ENCODE assay signal across 26 cellular contexts in the genomic region with DNA sequence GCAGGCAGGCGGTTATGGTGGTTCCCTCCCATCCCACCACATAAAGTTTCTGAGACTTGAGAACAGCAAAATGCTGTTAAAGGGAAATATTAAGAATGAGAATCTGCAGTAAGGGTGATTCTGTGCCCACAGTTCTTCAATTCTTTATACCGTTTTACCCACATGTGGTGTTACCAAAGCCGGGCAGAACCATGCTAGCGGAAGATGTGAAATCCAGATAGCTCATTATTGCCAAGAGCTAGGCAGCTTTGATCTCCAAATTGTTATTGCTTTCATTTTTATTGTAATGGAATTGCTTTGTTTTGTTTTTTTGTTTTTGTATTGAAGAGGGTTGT. TPM values are rescaled to one million over a fixed set of nuclear protein-coding genes. Genes with fewer than 3 reads are reported as not detected.
DNase-seq lines count a peak whose midpoint lies in the region; ATAC-seq and TF ChIP-seq lines count a peak whose summit lies in the region.
"Had no signal": no experiment of that assay in that cellular context is flagged by ENCODE, and none has a peak within 500 bp of the region (broad histone marks: within the 10 kb centered on the region; RNA-seq: fewer than 3 reads in every experiment).

No MANE protein-coding gene starts in this region.

- H3K27me3 Mint-ChIP-seq in stimulated activated naive CD8-positive, alpha-beta T cell treated with anti-CD3 and anti-CD28 coated beads, Interleukin-15, amount 100 ng/mL, for 72 hours = no peaks in the 10 kb centered on the region
- no peaks in the 10 kb centered on the region for H3K27me3 Mint-ChIP-seq in central memory CD8-positive, alpha-beta T cell
- H3K27me3 Mint-ChIP-seq in type B pancreatic cell = peaks cover 4% of the 10 kb centered on the region
- H3K27me3 Mint-ChIP-seq: activated B cell treated with CpG ODN at 0.5 μM for 24 hours had no signal

- DNase-seq in activated CD4-positive, alpha-beta T cell treated with anti-CD3 and anti-CD28 coated beads, Interleukin-2, amount 50 U/mL, for 48 hours = peak; percentile 31 to 41
- DNase-seq in activated CD4-positive, alpha-beta T cell treated with anti-CD3 and anti-CD28 coated beads, Interleukin-2, amount 50 U/mL, for 4 hours = no peak
- peak in 1 of 2 donors; percentile 31 for DNase-seq in stimulated activated naive CD8-positive, alpha-beta T cell treated with anti-CD3 and anti-CD28 coated beads, Interleukin-15, amount 100 ng/mL, for 72 hours
- DNase-seq in stimulated activated naive CD8-positive, alpha-beta T cell treated with anti-CD3 and anti-CD28 coated beads, Interleukin-15, Interleukin-2, amounts not matched to agents 100 U/mL and 50 U/mL, for 24 hours = no peak
- DNase-seq in central memory CD8-positive, alpha-beta T cell (ENCODE audit: low spot score in 2 of 2) = no peak
- DNase-seq in type B pancreatic cell (ENCODE audit: extremely low spot score, unreplicated experiment) (no peak), cerebellum (ENCODE audit: low spot score) (no peak), Ammon's horn (ENCODE audit: low spot score) (no peak)
- DNase-seq: activated B cell treated with CpG ODN at 0.5 μM for 24 hours, AML-193, COR-L47, DMS79, head of caudate nucleus, kidney glomerular epithelial cell, lower lobe of right lung, MM.1S, NCI-H1417, NCI-H2081 treated with DMSO at 0.1 percent for 48 hours, NCI-H345, NCI-H774, sigmoid colon, T-helper 9 cell, uterus had no signal

- no peak overlapping the region for H3K27ac Mint-ChIP-seq in stimulated activated naive CD8-positive, alpha-beta T cell treated with anti-CD3 and anti-CD28 coated beads, Interleukin-15, amount 100 ng/mL, for 72 hours
- H3K27ac Mint-ChIP-seq in central memory CD8-positive, alpha-beta T cell (ENCODE audit: low read depth) = peak overlapping the region; percentile 44
- peak overlapping the region; percentile 22 for H3K27ac Mint-ChIP-seq in type B pancreatic cell
- H3K27ac Mint-ChIP-seq: activated B cell treated with CpG ODN at 0.5 μM for 24 hours had no signal

- ATAC-seq in stimulated activated naive CD8-positive, alpha-beta T cell treated with anti-CD3 and anti-CD28 coated beads, Interleukin-15, amount 100 ng/mL, for 72 hours = peak; percentile 54
- no peak for ATAC-seq in stimulated activated naive CD8-positive, alpha-beta T cell treated with anti-CD3 and anti-CD28 coated beads, Interleukin-15, Interleukin-2, amounts not matched to agents 100 U/mL and 50 U/mL, for 24 hours
- ATAC-seq in central memory CD8-positive, alpha-beta T cell (replicated peaks; ENCODE audit: extremely low read depth, poor library complexity, severe bottlenecking) = peak; percentile 12
- ATAC-seq: lower lobe of right lung, SK-N-SH treated with all-trans-retinoic acid at 6 μM for 48 hours had no signal

- H3K36me3 Mint-ChIP-seq in central memory CD8-positive, alpha-beta T cell (ENCODE audit: insufficient read depth) = no peaks in the 10 kb centered on the region
- no peaks in the 10 kb centered on the region for H3K36me3 Mint-ChIP-seq in type B pancreatic cell

- H3K9me3 Mint-ChIP-seq in stimulated activated naive CD8-positive, alpha-beta T cell treated with anti-CD3 and anti-CD28 coated beads, Interleukin-15, amount 100 ng/mL, for 72 hours = no peaks in the 10 kb centered on the region
- no peaks in the 10 kb centered on the region for H3K9me3 Mint-ChIP-seq in central memory CD8-positive, alpha-beta T cell
- no peaks in the 10 kb centered on the region for H3K9me3 Mint-ChIP-seq in type B pancreatic cell
- H3K9me3 Mint-ChIP-seq: activated B cell treated with CpG ODN at 0.5 μM for 24 hours, neural crest cell had no signal

- TF ChIP-seq CTCF in type B pancreatic cell (conservative IDR thresholded peaks at IDR 0.05) = no peak

- no peak overlapping the region for H3K4me3 Mint-ChIP-seq in stimulated activated naive CD8-positive, alpha-beta T cell treated with anti-CD3 and anti-CD28 coated beads, Interleukin-15, amount 100 ng/mL, for 72 hours
- no peak overlapping the region for H3K4me3 Mint-ChIP-seq in central memory CD8-positive, alpha-beta T cell
- H3K4me3 Mint-ChIP-seq in type B pancreatic cell = no peak overlapping the region
- H3K4me3 Mint-ChIP-seq: activated B cell treated with CpG ODN at 0.5 μM for 24 hours, neural crest cell had no signal

- peaks cover 54% of the 10 kb centered on the region for H3K4me1 Mint-ChIP-seq in stimulated activated naive CD8-positive, alpha-beta T cell treated with anti-CD3 and anti-CD28 coated beads, Interleukin-15, amount 100 ng/mL, for 72 hours
- H3K4me1 Mint-ChIP-seq in central memory CD8-positive, alpha-beta T cell = peaks cover 44% of the 10 kb centered on the region
- peaks cover 7% of the 10 kb centered on the region for H3K4me1 Mint-ChIP-seq in type B pancreatic cell (ENCODE audit: unreplicated experiment)
- H3K4me1 Mint-ChIP-seq: neural crest cell had no signal

RNA-seq across cellular contexts. Expression of a gene that starts 34.3 kb away (rescaled TPM):
- total RNA-seq in type B pancreatic cell (ENCODE audit: low replicate concordance) = not detected in 2 replicates
- total RNA-seq in cerebellum = 0.82 TPM
- total RNA-seq: activated B cell treated with CpG ODN at 0.5 μM for 24 hours, mononuclear cell, neural crest cell had no signal

RNA-seq across cellular contexts. Expression of a gene that starts 34.5 kb away (rescaled TPM):
- total RNA-seq in type B pancreatic cell (ENCODE audit: low replicate concordance) = 0.17 and 0.27 TPM in 2 replicates
- total RNA-seq in cerebellum = 2.8 TPM

Comparison
In these comparisons a context has a peak if more than half of its experiments do, and no peak if none do; other contexts are left out.
1. DNase-seq: peak in activated CD4-positive, alpha-beta T cell treated with anti-CD3 and anti-CD28 coated beads, Interleukin-2, amount 50 U/mL, for 48 hours (2 of 2); none in activated CD4-positive, alpha-beta T cell treated with anti-CD3 and anti-CD28 coated beads, Interleukin-2, amount 50 U/mL, for 4 hours (0 of 2), stimulated activated naive CD8-positive, alpha-beta T cell treated with anti-CD3 and anti-CD28 coated beads, Interleukin-15, Interleukin-2, amounts not matched to agents 100 U/mL and 50 U/mL, for 24 hours (single experiment), central memory CD8-positive, alpha-beta T cell (0 of 2), type B pancreatic cell (single experiment), cerebellum (single experiment) and Ammon's horn (single experiment).
2. H3K27ac Mint-ChIP-seq: peak in central memory CD8-positive, alpha-beta T cell (single experiment) and type B pancreatic cell (single experiment); none in stimulated activated naive CD8-positive, alpha-beta T cell treated with anti-CD3 and anti-CD28 coated beads, Interleukin-15, amount 100 ng/mL, for 72 hours (0 of 2).